In the genomic region with DNA sequence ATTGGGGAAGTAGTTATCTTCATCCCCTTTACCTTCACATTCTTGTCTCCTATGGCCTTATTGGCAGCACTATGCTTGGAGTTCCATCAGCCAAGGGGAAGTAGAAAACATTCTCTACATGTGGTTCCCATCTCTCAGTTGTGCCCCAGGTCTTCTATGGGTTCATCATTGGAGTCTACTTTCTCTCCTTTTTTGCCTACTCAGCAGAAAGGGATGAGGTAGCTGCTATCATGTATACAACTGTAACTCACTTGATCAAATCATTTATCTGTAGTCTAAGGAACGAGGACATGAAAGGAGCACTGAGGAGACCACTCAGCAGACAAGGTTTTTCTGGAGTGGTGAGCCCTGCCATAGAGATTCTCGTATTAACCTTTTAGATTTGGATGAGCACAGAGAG, we compare ENCODE assay signal across 22 cellular contexts.
DNase-seq lines count a peak whose midpoint lies in the region; ATAC-seq, FAIRE-seq and TF ChIP-seq lines count a peak whose summit lies in the region.
"Had no signal": no experiment of that assay in that cellular context is flagged by ENCODE, and none has a peak within 500 bp of the region (broad histone marks: within the 10 kb centered on the region; RNA-seq: fewer than 3 reads in every experiment).

No MANE protein-coding gene starts in this region.

- no peak overlapping the region for H3K4ac ChIP-seq in IMR-90 (ENCODE audit: low read depth, low read length)

- H3K9me3 ChIP-seq in A549, result no peaks in the 10 kb centered on the region
- H3K9me3 ChIP-seq in IMR-90 (ENCODE audit: control insufficient read depth, insufficient read depth, low read length), result no peaks in the 10 kb centered on the region
- no peaks in the 10 kb centered on the region for H3K9me3 ChIP-seq in K562 (replicated peaks; ENCODE audit: control insufficient read depth, insufficient read depth, low read depth, low read length)
- H3K9me3 ChIP-seq in right atrium auricular region, result no peaks in the 10 kb centered on the region
- H3K9me3 ChIP-seq: Caco-2 had no signal

- H3K79me1 ChIP-seq in IMR-90 (ENCODE audit: low read depth in 1 of 2, low read length in 2 of 2), result no peaks in the 10 kb centered on the region

- H3K56ac ChIP-seq in IMR-90 (ENCODE audit: extremely low read depth, insufficient read depth, low read length), result no peak overlapping the region

- no peak overlapping the region for H3K18ac ChIP-seq in IMR-90 (ENCODE audit: low read depth, low read length)

- dilution Hi-C loops in IMR-90 (cut with HindIII; ENCODE audit: low sequenced_read_pairs, unreplicated experiment), result no loop called here

- H3K4me1 Mint-ChIP-seq in stimulated activated naive B cell treated with anti-CD40 and anti-IgM and Interleukin-4, amounts not matched to agents 10 μg/mL and 1 μg/mL and 100 μg/mL, for 72 hours, result no peaks in the 10 kb centered on the region
- H3K4me1 Mint-ChIP-seq: B cell had no signal

- TF ChIP-seq POLR2A in A549 (IDR thresholded peaks at IDR 0.05; ENCODE audit: low read length), result no peak
- no peak for TF ChIP-seq POLR2A in IMR-90 (IDR thresholded peaks at IDR 0.05; ENCODE audit: low read depth, low read length)
- TF ChIP-seq POLR2A in K562 (conservative IDR thresholded peaks at IDR 0.05), result no peak

- no peak overlapping the region for H2AK5ac ChIP-seq in IMR-90 (ENCODE audit: low read depth, low read length)

- H3K4me3 ChIP-seq in A549, result no peak overlapping the region
- no peak overlapping the region for H3K4me3 ChIP-seq in IMR-90 (ENCODE audit: insufficient read depth, low read depth, low read length)
- H3K4me3 ChIP-seq in K562, result no peak overlapping the region
- no peak overlapping the region for H3K4me3 ChIP-seq in right atrium auricular region
- H3K4me3 ChIP-seq: BLaER1 treated with 17β-estradiol and CSF1 and Interleukin-3, amounts not matched to agents 10 nM and 100 nM; GM12878 had no signal

- 83% methylated on average over 2 of the region's 2 CpGs for WGBS in A549 (ENCODE audit: missing lambda C conversion rate)
- no CpG with 5 or more reads among the region's 2 CpGs for WGBS in IMR-90 (ENCODE audit: extremely low coverage in 2 of 2, insufficient read length in 1 of 2), 2 experiments
- WGBS in K562 (ENCODE audit: insufficient coverage, low coverage, missing lambda C conversion rate), result 0% methylated on average over 2 of the region's 2 CpGs

- H2AFZ ChIP-seq in IMR-90 (replicated peaks; ENCODE audit: low read length, poor library complexity), result no peak overlapping the region
- no peak overlapping the region for H2AFZ ChIP-seq in K562 (ENCODE audit: low read depth, low read length)

- BruUV-seq in IMR-90 (replicated peaks; lab: Mats Ljungman, UMichigan), result no TSS peak
- BruUV-seq in K562 (replicated peaks; lab: Mats Ljungman, UMichigan), result no TSS peak

- TF ChIP-seq RAD21 in A549 (conservative IDR thresholded peaks at IDR 0.05 in 1 of 2, IDR thresholded peaks at IDR 0.05 in 1 of 2) (no peak), IMR-90 (IDR thresholded peaks at IDR 0.05; ENCODE audit: low read length) (no peak), K562 (CRISPR knock-in tag; conservative IDR thresholded peaks at IDR 0.05 in 1 of 2, IDR thresholded peaks at IDR 0.05 in 1 of 2) (no peak)

- no peak overlapping the region for H4K5ac ChIP-seq in IMR-90 (ENCODE audit: low read depth, low read length)

- no peak overlapping the region for H3K23ac ChIP-seq in IMR-90 (ENCODE audit: low read depth, low read length)

- no peaks in the 10 kb centered on the region for H3K27me3 ChIP-seq in IMR-90 (ENCODE audit: control insufficient read depth, insufficient read depth, low read length)
- H3K27me3 ChIP-seq in K562 (ENCODE audit: control insufficient read depth in 2 of 2, insufficient read depth in 2 of 2, low read length in 2 of 2), result no peaks in the 10 kb centered on the region
- H3K27me3 ChIP-seq in right atrium auricular region, result no peaks in the 10 kb centered on the region

- ATAC-seq in A549 (no peak), IMR-90 (ENCODE audit: low read depth) (no peak), K562 (no peak), GM19455 (IDR thresholded peaks at IDR 0.05; ENCODE audit: unreplicated experiment) (no peak)
- no peak for ATAC-seq in stimulated activated naive B cell treated with anti-CD40 and anti-IgM and Interleukin-4, amounts not matched to agents 10 μg/mL and 1 μg/mL and 100 μg/mL, for 72 hours (replicated peaks)
- ATAC-seq: CD8-positive, alpha-beta T cell; GM12878 had no signal

- CTCF ChIA-PET in A549 (lab: Yijun Ruan, JAX), result no interaction called here
- CTCF ChIA-PET in IMR-90 (lab: Yijun Ruan, JAX), result no interaction called here
- CTCF ChIA-PET in K562 (lab: Yijun Ruan, JAX; ENCODE audit: low intra/inter-chr PET ratio), result no interaction called here

- intact Hi-C loops in IMR-90 (cut with micrococcal nuclease) (no loop called here), K562 (cut with micrococcal nuclease) (no loop called here)

- peaks cover 0 to 4% of the 10 kb centered on the region in 2 donors for H3K27me3 Mint-ChIP-seq in stimulated activated naive B cell treated with anti-CD40 and anti-IgM and Interleukin-4, amounts not matched to agents 10 μg/mL and 1 μg/mL and 100 μg/mL, for 72 hours
- H3K27me3 Mint-ChIP-seq: B cell; CD4-positive, alpha-beta T cell had no signal

- no peaks in the 10 kb centered on the region for H3K36me3 Mint-ChIP-seq in stimulated activated naive B cell treated with anti-CD40 and anti-IgM and Interleukin-4, amounts not matched to agents 10 μg/mL and 1 μg/mL and 100 μg/mL, for 72 hours
- H3K36me3 Mint-ChIP-seq: CD8-positive, alpha-beta T cell had no signal

- H4K91ac ChIP-seq in IMR-90 (ENCODE audit: insufficient read depth, low read depth, low read length), result no peak overlapping the region

- TF ChIP-seq CTCF in A549 (IDR thresholded peaks at IDR 0.05), result no peak
- no peak for TF ChIP-seq CTCF in IMR-90 (conservative IDR thresholded peaks at IDR 0.05; ENCODE audit: low read depth, low read length)
- no peak for TF ChIP-seq CTCF in K562 (IDR thresholded peaks at IDR 0.05 in 2 of 3, conservative IDR thresholded peaks at IDR 0.05 in 1 of 3; ENCODE audit: insufficient read depth in 2 of 3, low read depth in 1 of 3, low read length in 3 of 3)
- TF ChIP-seq CTCF in right atrium auricular region (IDR thresholded peaks at IDR 0.05), result no peak

- H2AK9ac ChIP-seq in IMR-90 (replicated peaks; ENCODE audit: low read depth, low read length, poor library complexity), result no peak overlapping the region

- no peak overlapping the region for H3K14ac ChIP-seq in IMR-90 (replicated peaks; ENCODE audit: low read depth, low read length)

- H3K36me3 ChIP-seq in IMR-90 (ENCODE audit: control insufficient read depth, insufficient read depth, low read length) (no peaks in the 10 kb centered on the region), K562 (ENCODE audit: control insufficient read depth, insufficient read depth, low read length) (no peaks in the 10 kb centered on the region), right atrium auricular region (no peaks in the 10 kb centered on the region)
- H3K36me3 ChIP-seq: BLaER1 treated with 17β-estradiol and CSF1 and Interleukin-3, amounts not matched to agents 10 nM and 100 nM had no signal

- DNase-seq in A549 (ENCODE audit: low read depth in 1 of 2, low spot score in 1 of 2) (no peak), IMR-90 (no peak), K562 (ENCODE audit: extremely low read depth in 1 of 4, low spot score in 3 of 4) (no peak), right atrium auricular region (ENCODE audit: low spot score) (no peak)
- no peak for DNase-seq in stimulated activated naive B cell treated with anti-CD40 and anti-IgM and Interleukin-4, amounts not matched to agents 10 μg/mL and 1 μg/mL and 100 μg/mL, for 72 hours
- DNase-seq: 8988T; AML-193; Caco-2; Calu3; CD4-positive, alpha-beta T cell; CD8-positive, alpha-beta T cell; DMS79 treated with DMSO at 0.1 percent for 48 hours had no signal

- H3K9me1 ChIP-seq in IMR-90 (ENCODE audit: insufficient read depth, low read length) (no peaks in the 10 kb centered on the region), K562 (ENCODE audit: control insufficient read depth, insufficient read depth, low read length) (no peaks in the 10 kb centered on the region)

- no peak overlapping the region for H3K27ac Mint-ChIP-seq in stimulated activated naive B cell treated with anti-CD40 and anti-IgM and Interleukin-4, amounts not matched to agents 10 μg/mL and 1 μg/mL and 100 μg/mL, for 72 hours
- H3K27ac Mint-ChIP-seq: B cell; CD4-positive, alpha-beta T cell; CD8-positive, alpha-beta T cell had no signal

- H3K4me2 ChIP-seq in A549 (no peak overlapping the region), IMR-90 (ENCODE audit: low read depth, low read length) (no peak overlapping the region), K562 (ENCODE audit: insufficient read depth, low read length) (no peak overlapping the region)

- no peak overlapping the region for H4K8ac ChIP-seq in IMR-90 (ENCODE audit: low read depth in 2 of 2, low read length in 2 of 2)

- H3K9me3 Mint-ChIP-seq in stimulated activated naive B cell treated with anti-CD40 and anti-IgM and Interleukin-4, amounts not matched to agents 10 μg/mL and 1 μg/mL and 100 μg/mL, for 72 hours, result peaks cover 0 to 2% of the 10 kb centered on the region in 2 donors
- H3K9me3 Mint-ChIP-seq: CD4-positive, alpha-beta T cell; CD8-positive, alpha-beta T cell had no signal

- H2BK15ac ChIP-seq in IMR-90 (ENCODE audit: low read depth, low read length), result no peak overlapping the region

- POLR2A ChIA-PET in A549 (lab: Yijun Ruan, JAX), result no interaction called here
- POLR2A ChIA-PET in IMR-90 (lab: Charles Lee; ENCODE audit: unreplicated experiment), result no interaction called here
- POLR2A ChIA-PET in K562 (lab: Yijun Ruan, JAX), result no interaction called here

- in situ Hi-C loops in IMR-90 (cut with MboI; ENCODE audit: low sequenced_read_pairs) (no loop called here), K562 (cut with MboI) (no loop called here)

- no peaks in the 10 kb centered on the region for H4K20me1 ChIP-seq in IMR-90 (ENCODE audit: insufficient read depth, low read length)
- H4K20me1 ChIP-seq in K562 (replicated peaks; ENCODE audit: control insufficient read depth, insufficient read depth, low read length), result no peaks in the 10 kb centered on the region
- H4K20me1 ChIP-seq: BLaER1 treated with 17β-estradiol and CSF1 and Interleukin-3, amounts not matched to agents 10 nM and 100 nM had no signal

- no peaks in the 10 kb centered on the region for H3K79me2 ChIP-seq in K562 (ENCODE audit: control insufficient read depth, insufficient read depth, low read length)

- TF ChIP-seq EP300 in A549 (IDR thresholded peaks at IDR 0.05), result no peak
- no peak for TF ChIP-seq EP300 in K562 (IDR thresholded peaks at IDR 0.05; ENCODE audit: low read length)

- no peak overlapping the region for H2BK5ac ChIP-seq in IMR-90 (ENCODE audit: low read depth, low read length, poor library complexity, severe bottlenecking)

- H3K27ac ChIP-seq in A549 (no peak overlapping the region), IMR-90 (ENCODE audit: insufficient read depth, low read length) (no peak overlapping the region), K562 (ENCODE audit: extremely low read depth, low read depth, low read length) (no peak overlapping the region), right atrium auricular region (no peak overlapping the region)
- H3K27ac ChIP-seq: BLaER1 treated with 17β-estradiol and CSF1 and Interleukin-3, amounts not matched to agents 10 nM and 100 nM; C4-2B had no signal

- H3K9ac ChIP-seq in IMR-90 (ENCODE audit: low read depth, low read length) (no peak overlapping the region), K562 (ENCODE audit: insufficient read depth in 1 of 2, low read depth in 2 of 2, low read length in 2 of 2) (no peak overlapping the region)
- H3K9ac ChIP-seq: BLaER1 treated with 17β-estradiol and CSF1 and Interleukin-3, amounts not matched to agents 10 nM and 100 nM had no signal

- no peak overlapping the region for H2BK120ac ChIP-seq in IMR-90 (ENCODE audit: low read depth, low read length)

- H2BK20ac ChIP-seq in IMR-90 (ENCODE audit: low read depth, low read length), result no peak overlapping the region

- no peak overlapping the region for H3K4me3 Mint-ChIP-seq in stimulated activated naive B cell treated with anti-CD40 and anti-IgM and Interleukin-4, amounts not matched to agents 10 μg/mL and 1 μg/mL and 100 μg/mL, for 72 hours
- H3K4me3 Mint-ChIP-seq: B cell; CD4-positive, alpha-beta T cell; CD8-positive, alpha-beta T cell had no signal

- H3K4me1 ChIP-seq in A549, result no peaks in the 10 kb centered on the region
- H3K4me1 ChIP-seq in IMR-90 (ENCODE audit: control insufficient read depth, insufficient read depth, low read length), result no peaks in the 10 kb centered on the region
- no peaks in the 10 kb centered on the region for H3K4me1 ChIP-seq in K562 (replicated peaks in 1 of 2; ENCODE audit: control insufficient read depth in 2 of 2, insufficient read depth in 2 of 2, low read length in 2 of 2)
- no peaks in the 10 kb centered on the region for H3K4me1 ChIP-seq in right atrium auricular region
- H3K4me1 ChIP-seq: Caco-2 had no signal

- peak; percentile 13 for FAIRE-seq in A549 (lab: Jason Lieb, UNC)
- no peak for FAIRE-seq in K562 (lab: Jason Lieb, UNC)
- FAIRE-seq: A204.1, D721Med, G401.6, GM12878, GM12892, GM18507 had no signal
